In genomic region chr2:62586981-62587380, GRCh38 we compare ENCODE assay signal across 14 cellular contexts.
DNase-seq lines count a peak whose midpoint lies in the region; TF ChIP-seq lines count a peak whose summit lies in the region.
"Had no signal": no experiment of that assay in that cellular context is flagged by ENCODE, and none has a peak within 500 bp of the region (broad histone marks: within the 10 kb centered on the region; RNA-seq: fewer than 3 reads in every experiment).

No MANE protein-coding gene starts in this region.

- POLR2A ChIA-PET in CD8-positive, alpha-beta memory T cell (lab: Charles Lee): no interaction called here

- no peak for TF ChIP-seq EP300 in transverse colon (IDR thresholded peaks at IDR 0.05; ENCODE audit: low read depth)

- peaks cover 0 to 12% (median 0%) of the 10 kb centered on the region in 4 donors for H3K4me1 ChIP-seq in transverse colon
- no peaks in the 10 kb centered on the region for H3K4me1 ChIP-seq in CD8-positive, alpha-beta memory T cell (ENCODE audit: insufficient read depth, low read length)

- H3K27ac ChIP-seq in transverse colon: no peak overlapping the region
- no peak overlapping the region for H3K27ac ChIP-seq in CD8-positive, alpha-beta memory T cell (ENCODE audit: low read depth, low read length)

- no peak overlapping the region for H3K4me3 Mint-ChIP-seq in HFFc6
- no peak overlapping the region for H3K4me3 Mint-ChIP-seq in CD8-positive, alpha-beta memory T cell
- H3K4me3 Mint-ChIP-seq: activated CD4-positive, alpha-beta T cell treated with anti-CD3 and anti-CD28 coated beads for 36 hours had no signal

- H3K4me1 Mint-ChIP-seq in HFFc6 (ENCODE audit: low read depth): peaks cover 38% of the 10 kb centered on the region
- no peaks in the 10 kb centered on the region for H3K4me1 Mint-ChIP-seq in CD8-positive, alpha-beta memory T cell
- H3K4me1 Mint-ChIP-seq: activated CD4-positive, alpha-beta T cell treated with anti-CD3 and anti-CD28 coated beads for 36 hours had no signal

- TF ChIP-seq POLR2A in transverse colon (IDR thresholded peaks at IDR 0.05): no peak

- no peak for TF ChIP-seq CTCF in HFFc6 (IDR thresholded peaks at IDR 0.05)
- TF ChIP-seq CTCF in transverse colon (IDR thresholded peaks at IDR 0.05): no peak

- peaks cover 9% of the 10 kb centered on the region; the same call in 1 of the 2 replicates for H3K36me3 Mint-ChIP-seq in HFFc6 (ENCODE audit: low read depth)
- no peaks in the 10 kb centered on the region for H3K36me3 Mint-ChIP-seq in CD8-positive, alpha-beta memory T cell

- in situ Hi-C loops in SK-MEL-5 (cut with HindIII; ENCODE audit: low pct_unique_long_range_greater_than_20kb, low sequenced_read_pairs): no loop called here
- in situ Hi-C loops in transverse colon (cut with MboI; ENCODE audit: low pct_ligation_motif_present in 1 of 4, low pct_unique_long_range_greater_than_20kb in 1 of 4, low sequenced_read_pairs in 3 of 4): no loop called here

- H3K27me3 ChIP-seq in transverse colon: no peaks in the 10 kb centered on the region
- H3K27me3 ChIP-seq in CD8-positive, alpha-beta memory T cell (ENCODE audit: insufficient read depth, low read length, poor library complexity, severe bottlenecking): no peaks in the 10 kb centered on the region

- peaks cover 8% of the 10 kb centered on the region; the same call in 1 of the 2 replicates for H3K9me3 Mint-ChIP-seq in HFFc6
- peaks cover 0 to 4% (median 0%) of the 10 kb centered on the region in 5 donors for H3K9me3 Mint-ChIP-seq in CD8-positive, alpha-beta memory T cell

- CTCF ChIA-PET in CD8-positive, alpha-beta memory T cell (lab: Charles Lee): no interaction called here

- 71 to 87% methylated on average over 1 to 2 of the region's 2 CpGs for WGBS in transverse colon (ENCODE audit: low coverage in 1 of 2), 2 donors

- H3K27ac Mint-ChIP-seq in HFFc6: peak overlapping the region; percentile 2; the same call in 1 of the 2 replicates
- no peak overlapping the region for H3K27ac Mint-ChIP-seq in CD8-positive, alpha-beta memory T cell
- H3K27ac Mint-ChIP-seq: activated CD4-positive, alpha-beta T cell treated with anti-CD3 and anti-CD28 coated beads for 36 hours had no signal

- H3K36me3 ChIP-seq in transverse colon: no peaks in the 10 kb centered on the region
- no peaks in the 10 kb centered on the region for H3K36me3 ChIP-seq in CD8-positive, alpha-beta memory T cell (ENCODE audit: insufficient read depth, low read length)

- intact Hi-C loops in transverse colon (cut with DNase I; ENCODE audit: low total_unique reads): no loop called here

- peak; percentile 49 for DNase-seq in AG08396 (ENCODE audit: low spot score)
- DNase-seq in HFFc6: peak; percentile 39
- DNase-seq in SK-MEL-5 (ENCODE audit: low read depth, low spot score): peak; percentile 98
- DNase-seq in globus pallidus (ENCODE audit: low spot score): peak; percentile 63
- DNase-seq in NCI-H748 treated with DMSO at 0.1 percent for 48 hours (lab: John Stamatoyannopoulos, UW): no peak
- DNase-seq in transverse colon: no peak
- no peak for DNase-seq in NCI-H146 (lab: John Stamatoyannopoulos, UW)
- DNase-seq in CD8-positive, alpha-beta memory T cell: no peak
- DNase-seq: activated CD4-positive, alpha-beta T cell treated with anti-CD3 and anti-CD28 coated beads for 36 hours; activated gamma-delta T cell; dermis blood vessel endothelial cell; NCI-H187; RPMI8226; small intestine had no signal

- H3K9me3 ChIP-seq in transverse colon: no peaks in the 10 kb centered on the region
- H3K9me3 ChIP-seq in CD8-positive, alpha-beta memory T cell (ENCODE audit: low read length): no peaks in the 10 kb centered on the region

- no peaks in the 10 kb centered on the region; the same call in 1 of the 2 replicates for H3K27me3 Mint-ChIP-seq in HFFc6 (ENCODE audit: insufficient read depth)
- peaks cover 3 to 29% of the 10 kb centered on the region in 2 donors for H3K27me3 Mint-ChIP-seq in CD8-positive, alpha-beta memory T cell

- H3K4me3 ChIP-seq in transverse colon: no peak overlapping the region
- no peak overlapping the region for H3K4me3 ChIP-seq in CD8-positive, alpha-beta memory T cell (ENCODE audit: low read length)

Comparison
In these comparisons a context has a peak if more than half of its experiments do, and no peak if none do; other contexts are left out.
1. DNase-seq: peak in AG08396 (single experiment), HFFc6 (single experiment), SK-MEL-5 (single experiment) and globus pallidus (single experiment); none in NCI-H748 treated with DMSO at 0.1 percent for 48 hours (single experiment), transverse colon (single experiment), NCI-H146 (single experiment) and CD8-positive, alpha-beta memory T cell (0 of 5).